8 cellular contexts compared by ENCODE assay signal in the genomic region with DNA sequence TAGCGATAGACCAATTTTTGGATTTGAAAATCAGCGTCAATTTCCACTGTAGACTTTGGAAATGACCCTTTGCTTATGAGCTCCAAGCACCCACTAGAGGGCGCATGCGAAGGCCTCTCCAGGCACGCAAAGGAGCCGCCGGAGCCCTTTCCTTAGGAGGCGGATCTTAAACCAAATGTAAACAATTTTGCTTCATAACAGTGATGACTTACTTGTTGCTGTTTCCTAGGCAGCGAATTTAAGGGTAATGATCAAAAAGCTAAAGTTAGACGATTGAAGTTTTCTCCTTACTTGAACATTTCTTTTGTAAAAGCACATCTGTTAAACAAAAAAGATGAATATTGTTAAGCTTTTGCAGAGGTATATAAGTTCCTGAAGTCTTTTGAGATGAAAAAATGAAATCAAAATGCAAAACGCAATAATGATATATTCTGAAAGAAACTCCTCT. TPM values are rescaled to one million over a fixed set of nuclear protein-coding genes. Genes with fewer than 3 reads are reported as not detected.
A peak's percentile ranks its signal among the peaks of the same experiment; 100 is the strongest.
DNase-seq lines count a peak whose midpoint lies in the region; ATAC-seq, FAIRE-seq and TF ChIP-seq lines count a peak whose summit lies in the region.

No MANE protein-coding gene starts in this region.

- in situ Hi-C loops in ACHN (cut with HindIII; ENCODE audit: low pct_ligation_motif_present, low pct_unique_long_range_greater_than_20kb, low sequenced_read_pairs), result no loop called here

- no peaks in the 10 kb centered on the region for H3K27me3 ChIP-seq in bronchial epithelial cell (ENCODE audit: control insufficient read depth, insufficient read depth, low read length)

- H3K36me3 ChIP-seq in bronchial epithelial cell (ENCODE audit: control insufficient read depth, insufficient read depth, low read length), result no peaks in the 10 kb centered on the region

- peak; percentile 86 for TF ChIP-seq CTCF in bronchial epithelial cell (IDR thresholded peaks at IDR 0.05; ENCODE audit: insufficient read depth, low read length, severe bottlenecking)

- DNase-seq in ACHN, result peak; percentile 68
- DNase-seq in GM19239 (ENCODE audit: insufficient read length, low spot score), result peak; percentile 65
- DNase-seq in NCI-H2196 (lab: John Stamatoyannopoulos, UW; ENCODE audit: unreplicated experiment), result peak; percentile 73
- DNase-seq in activated CD4-positive, CD25-positive, alpha-beta regulatory T cell treated with anti-CD3 and anti-CD28 coated beads, Interleukin-2, amount 50 U/mL, for 16 hours (ENCODE audit: low read depth, low spot score), result peak; percentile 57
- DNase-seq in bronchial epithelial cell (ENCODE audit: low read depth), result peak; percentile 78
- peak; percentile 77 for DNase-seq in islet precursor cell
- peak; percentile 58 to 68 (median 63) for DNase-seq in stimulated activated CD4-positive, alpha-beta T cell treated with anti-CD3 and anti-CD28 coated beads, Interleukin-1b, Interleukin-23, amount 100 ng/mL, for 24 hours (ENCODE audit: low read depth in 4 of 4, low spot score in 1 of 4)

- ATAC-seq in GM19035 (IDR thresholded peaks at IDR 0.05; ENCODE audit: unreplicated experiment), result no peak

- no peak overlapping the region for H3K4me3 ChIP-seq in bronchial epithelial cell (ENCODE audit: low read depth, low read length)

- FAIRE-seq in GM19239 (lab: Jason Lieb, UNC), result peak; percentile 67
- no peak for FAIRE-seq in bronchial epithelial cell (lab: Jason Lieb, UNC)

RNA-seq across cellular contexts. Expression of gene EXOC2, which starts 29.2 kb away (rescaled TPM):
- total RNA-seq in bronchial epithelial cell, result 29.2 and 34.8 TPM in 2 replicates
